ENCODE assay signal across 30 cellular contexts in the genomic region with DNA sequence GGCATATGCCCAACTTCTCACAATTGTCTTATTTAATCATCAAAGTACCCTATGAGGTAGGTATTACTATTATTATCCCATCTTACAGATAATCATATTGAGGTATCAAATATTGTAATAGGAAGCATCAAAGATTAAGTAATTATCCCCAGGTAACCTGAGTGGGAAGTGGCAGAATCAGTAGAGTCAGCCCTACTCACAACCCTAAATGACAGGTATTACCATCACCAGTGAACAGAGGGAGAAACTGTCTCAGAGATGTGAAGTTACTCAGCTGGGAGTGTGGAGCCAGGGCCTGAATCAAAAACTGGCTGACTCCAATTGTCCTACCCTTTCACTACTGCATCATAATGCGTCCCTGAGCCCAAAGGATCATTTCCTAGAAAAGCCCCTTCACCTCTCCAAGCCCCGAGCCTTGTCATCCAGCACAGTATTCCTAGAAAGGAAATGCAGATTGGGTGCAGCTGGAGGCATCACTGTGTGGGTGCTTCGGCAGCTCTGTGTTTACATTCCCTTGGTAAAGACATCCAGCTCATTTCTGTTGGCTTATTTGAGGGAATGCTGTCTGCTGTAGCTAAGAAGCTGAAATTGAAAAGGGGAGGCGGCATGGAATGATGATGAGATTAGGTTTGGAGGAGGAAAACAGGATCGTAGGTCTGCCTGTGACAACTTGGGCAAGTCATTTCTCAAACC.
A peak's percentile ranks its signal among the peaks of the same experiment; 100 is the strongest.
DNase-seq lines count a peak whose midpoint lies in the region; ATAC-seq lines count a peak whose summit lies in the region.
"Had no signal": no experiment of that assay in that cellular context is flagged by ENCODE, and none has a peak within 500 bp of the region (broad histone marks: within the 10 kb centered on the region; RNA-seq: fewer than 3 reads in every experiment).

No MANE protein-coding gene starts in this region.

- no peaks in the 10 kb centered on the region for H3K9me3 ChIP-seq in effector memory CD4-positive, alpha-beta T cell (ENCODE audit: control insufficient read depth, low read length)
- H3K9me3 ChIP-seq: body of pancreas, HAP-1, left lung, stomach, thyroid gland, vagina had no signal

- H3K36me3 Mint-ChIP-seq in activated naive CD8-positive, alpha-beta T cell treated with anti-CD3 and anti-CD28 coated beads, Interleukin-2, amount 50 U/mL, for 24 hours (ENCODE audit: low read depth): peaks cover 27% of the 10 kb centered on the region
- H3K36me3 Mint-ChIP-seq in activated naive CD8-positive, alpha-beta T cell treated with anti-CD3 and anti-CD28 coated beads for 36 hours: peaks cover 17% of the 10 kb centered on the region
- H3K36me3 Mint-ChIP-seq in stimulated activated effector memory CD8-positive, alpha-beta T cell treated with anti-CD3 and anti-CD28 coated beads, Interleukin-12 subunit alpha, Interleukin-12 subunit beta, amount 100 ng/mL, for 72 hours: peaks cover 32% of the 10 kb centered on the region

- H3K27me3 Mint-ChIP-seq in activated naive CD8-positive, alpha-beta T cell treated with anti-CD3 and anti-CD28 coated beads, Interleukin-2, amount 50 U/mL, for 24 hours: no peaks in the 10 kb centered on the region
- H3K27me3 Mint-ChIP-seq in activated naive CD8-positive, alpha-beta T cell treated with anti-CD3 and anti-CD28 coated beads for 36 hours: no peaks in the 10 kb centered on the region
- H3K27me3 Mint-ChIP-seq: activated naive CD8-positive, alpha-beta T cell; CD4-positive, alpha-beta memory T cell; naive thymus-derived CD4-positive, alpha-beta T cell had no signal

- H3K4me3 Mint-ChIP-seq in activated naive CD8-positive, alpha-beta T cell treated with anti-CD3 and anti-CD28 coated beads, Interleukin-2, amount 50 U/mL, for 24 hours: no peak overlapping the region
- H3K4me3 Mint-ChIP-seq in activated naive CD8-positive, alpha-beta T cell treated with anti-CD3 and anti-CD28 coated beads for 36 hours: no peak overlapping the region
- H3K4me3 Mint-ChIP-seq in stimulated activated effector memory CD8-positive, alpha-beta T cell treated with anti-CD3 and anti-CD28 coated beads, Interleukin-12 subunit alpha, Interleukin-12 subunit beta, amount 100 ng/mL, for 72 hours: no peak overlapping the region
- H3K4me3 Mint-ChIP-seq: activated CD8-positive, alpha-beta T cell treated with anti-CD3 and anti-CD28 coated beads, Interleukin-2, amount 10 ng/mL, durations not matched to agents 7 days and 5 days; activated naive CD8-positive, alpha-beta T cell; CD4-positive, alpha-beta memory T cell; mesothelial cell of epicardium; naive thymus-derived CD4-positive, alpha-beta T cell had no signal

- DNase-seq in activated naive CD8-positive, alpha-beta T cell treated with anti-CD3 and anti-CD28 coated beads, Interleukin-2, amount 50 U/mL, for 24 hours: no peak
- no peak for DNase-seq in activated naive CD8-positive, alpha-beta T cell treated with anti-CD3 and anti-CD28 coated beads for 36 hours
- DNase-seq in amniotic epithelial cell (ENCODE audit: low read depth): peak; percentile 34
- DNase-seq in iPS-NIHi11 (ENCODE audit: low spot score): peak; percentile 14
- DNase-seq in stimulated activated effector memory CD8-positive, alpha-beta T cell treated with anti-CD3 and anti-CD28 coated beads, Interleukin-12 subunit alpha, Interleukin-12 subunit beta, amount 100 ng/mL, for 72 hours (ENCODE audit: low spot score in 2 of 2): no peak
- no peak for DNase-seq in amniotic stem cell (lab: John Stamatoyannopoulos, UW)
- no peak for DNase-seq in effector memory CD4-positive, alpha-beta T cell
- DNase-seq in cerebellar cortex (ENCODE audit: low spot score): no peak
- DNase-seq: activated CD8-positive, alpha-beta T cell treated with anti-CD3 and anti-CD28 coated beads, Interleukin-2, amount 10 ng/mL, durations not matched to agents 7 days and 5 days; activated T-cell treated with anti-CD3 and anti-CD28 coated beads for 4 hours; body of pancreas; CD4-positive, alpha-beta memory T cell; DMS 273 treated with DMSO at 0.1 percent for 48 hours; effector CD4-positive, alpha-beta T cell; erythroblast; foreskin melanocyte; left lung; naive thymus-derived CD4-positive, alpha-beta T cell; NCI-H1417 treated with DMSO at 0.1 percent for 48 hours; NCI-H2081 treated with DMSO at 0.1 percent for 48 hours; NCI-H748 treated with DMSO at 0.1 percent for 48 hours; SJCRH30; stomach; thyroid gland had no signal

- H3K4me3 ChIP-seq in effector memory CD4-positive, alpha-beta T cell (ENCODE audit: insufficient read depth, low read depth, low read length, poor library complexity, severe bottlenecking): no peak overlapping the region
- H3K4me3 ChIP-seq: body of pancreas, HAP-1, left lung, SJCRH30, stomach, thyroid gland, vagina had no signal

- ATAC-seq in activated naive CD8-positive, alpha-beta T cell treated with anti-CD3 and anti-CD28 coated beads, Interleukin-2, amount 50 U/mL, for 24 hours: no peak
- peak; percentile 41 for ATAC-seq in stimulated activated effector memory CD8-positive, alpha-beta T cell treated with anti-CD3 and anti-CD28 coated beads, Interleukin-12 subunit alpha, Interleukin-12 subunit beta, amount 100 ng/mL, for 72 hours
- ATAC-seq: activated CD4-positive, CD25-positive, alpha-beta regulatory T cell treated with anti-CD3 and anti-CD28 coated beads, Interleukin-2, amount 50 U/mL, for 24 hours; activated CD8-positive, alpha-beta T cell treated with anti-CD3 and anti-CD28 coated beads, Interleukin-2, amount 10 ng/mL, durations not matched to agents 7 days and 5 days; body of pancreas; left lung; naive thymus-derived CD4-positive, alpha-beta T cell had no signal

- no peaks in the 10 kb centered on the region for H3K27me3 ChIP-seq in effector memory CD4-positive, alpha-beta T cell (replicated peaks; ENCODE audit: control insufficient read depth, insufficient read depth, low read length, poor library complexity, severe bottlenecking)
- H3K27me3 ChIP-seq: body of pancreas, left lung, SJCRH30, stomach, thyroid gland, vagina had no signal

- no peak overlapping the region for H3K27ac ChIP-seq in effector memory CD4-positive, alpha-beta T cell (ENCODE audit: insufficient read depth, low read length, poor library complexity, severe bottlenecking)
- H3K27ac ChIP-seq: 22Rv1, body of pancreas, left lung, SJCRH30, stomach, thyroid gland, vagina had no signal

- no peaks in the 10 kb centered on the region for H3K9me3 Mint-ChIP-seq in activated naive CD8-positive, alpha-beta T cell treated with anti-CD3 and anti-CD28 coated beads, Interleukin-2, amount 50 U/mL, for 24 hours
- no peaks in the 10 kb centered on the region for H3K9me3 Mint-ChIP-seq in activated naive CD8-positive, alpha-beta T cell treated with anti-CD3 and anti-CD28 coated beads for 36 hours
- no peaks in the 10 kb centered on the region for H3K9me3 Mint-ChIP-seq in stimulated activated effector memory CD8-positive, alpha-beta T cell treated with anti-CD3 and anti-CD28 coated beads, Interleukin-12 subunit alpha, Interleukin-12 subunit beta, amount 100 ng/mL, for 72 hours
- H3K9me3 Mint-ChIP-seq: mesothelial cell of epicardium had no signal

- H3K36me3 ChIP-seq in effector memory CD4-positive, alpha-beta T cell (ENCODE audit: control insufficient read depth, insufficient read depth, low read length): no peaks in the 10 kb centered on the region
- H3K36me3 ChIP-seq: HAP-1, left lung, thyroid gland, vagina had no signal

- peak overlapping the region; percentile 17 for H3K27ac Mint-ChIP-seq in activated naive CD8-positive, alpha-beta T cell treated with anti-CD3 and anti-CD28 coated beads, Interleukin-2, amount 50 U/mL, for 24 hours
- no peak overlapping the region for H3K27ac Mint-ChIP-seq in activated naive CD8-positive, alpha-beta T cell treated with anti-CD3 and anti-CD28 coated beads for 36 hours
- H3K27ac Mint-ChIP-seq in stimulated activated effector memory CD8-positive, alpha-beta T cell treated with anti-CD3 and anti-CD28 coated beads, Interleukin-12 subunit alpha, Interleukin-12 subunit beta, amount 100 ng/mL, for 72 hours: no peak overlapping the region
- H3K27ac Mint-ChIP-seq: activated CD8-positive, alpha-beta T cell treated with anti-CD3 and anti-CD28 coated beads, Interleukin-2, amount 10 ng/mL, durations not matched to agents 7 days and 5 days; activated naive CD8-positive, alpha-beta T cell; CD4-positive, alpha-beta memory T cell; mesothelial cell of epicardium had no signal

- no peaks in the 10 kb centered on the region for H3K4me1 ChIP-seq in effector memory CD4-positive, alpha-beta T cell (ENCODE audit: control insufficient read depth, insufficient read depth, low read length, poor library complexity, severe bottlenecking)
- H3K4me1 ChIP-seq: body of pancreas, HAP-1, left lung, SJCRH30, stomach, thyroid gland, vagina had no signal

- H3K4me1 Mint-ChIP-seq in activated naive CD8-positive, alpha-beta T cell treated with anti-CD3 and anti-CD28 coated beads, Interleukin-2, amount 50 U/mL, for 24 hours: no peaks in the 10 kb centered on the region
- H3K4me1 Mint-ChIP-seq in activated naive CD8-positive, alpha-beta T cell treated with anti-CD3 and anti-CD28 coated beads for 36 hours: no peaks in the 10 kb centered on the region
- H3K4me1 Mint-ChIP-seq in stimulated activated effector memory CD8-positive, alpha-beta T cell treated with anti-CD3 and anti-CD28 coated beads, Interleukin-12 subunit alpha, Interleukin-12 subunit beta, amount 100 ng/mL, for 72 hours: no peaks in the 10 kb centered on the region
- H3K4me1 Mint-ChIP-seq: CD4-positive, alpha-beta memory T cell; mesothelial cell of epicardium; naive thymus-derived CD4-positive, alpha-beta T cell had no signal

Comparison
In these comparisons a context has a peak if more than half of its experiments do, and no peak if none do; other contexts are left out.
1. DNase-seq: peak in amniotic epithelial cell (single experiment) and iPS-NIHi11 (single experiment); none in activated naive CD8-positive, alpha-beta T cell treated with anti-CD3 and anti-CD28 coated beads, Interleukin-2, amount 50 U/mL, for 24 hours (single experiment), activated naive CD8-positive, alpha-beta T cell treated with anti-CD3 and anti-CD28 coated beads for 36 hours (single experiment), stimulated activated effector memory CD8-positive, alpha-beta T cell treated with anti-CD3 and anti-CD28 coated beads, Interleukin-12 subunit alpha, Interleukin-12 subunit beta, amount 100 ng/mL, for 72 hours (0 of 2), amniotic stem cell (single experiment), effector memory CD4-positive, alpha-beta T cell (0 of 3) and cerebellar cortex (single experiment).